In the genomic region with DNA sequence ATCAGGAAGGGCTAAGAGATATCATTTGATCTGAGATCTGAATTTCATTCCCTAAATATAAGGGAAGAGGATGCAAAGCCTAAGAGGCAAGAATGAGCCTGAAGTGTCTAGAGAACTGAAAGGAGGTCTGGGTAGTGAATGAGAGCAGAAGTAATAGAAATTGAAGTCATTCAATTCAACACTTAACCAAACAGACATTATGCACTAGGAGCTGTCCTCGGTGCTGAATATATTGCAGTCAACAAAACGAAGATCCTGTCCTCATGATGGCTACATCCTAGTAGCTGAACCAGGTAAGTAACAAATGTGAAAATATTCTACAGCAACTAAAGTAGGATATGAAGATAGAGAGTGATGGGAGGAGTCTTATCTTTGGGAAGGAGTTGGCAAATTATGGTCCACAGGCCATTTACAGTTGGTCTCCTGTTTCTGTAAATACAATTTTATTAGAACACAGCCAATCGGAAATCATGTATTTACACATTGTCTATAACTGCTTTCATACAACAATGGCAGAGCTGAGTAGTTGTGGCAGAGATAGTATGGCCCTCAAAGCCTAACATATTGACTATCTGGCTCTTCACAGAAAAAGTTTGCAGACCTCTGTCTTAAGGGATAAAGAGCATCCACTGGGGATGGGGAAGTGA, we compare ENCODE assay signal across 1 cellular context.
TF ChIP-seq lines count a peak whose summit lies in the region.

No MANE protein-coding gene starts in this region.

TF ChIP-seq in GM12878, 131 proteins besides CTCF, POLR2A, EP300 and RAD21 (continued from another document):
- TF ChIP-seq, protein P1, sequence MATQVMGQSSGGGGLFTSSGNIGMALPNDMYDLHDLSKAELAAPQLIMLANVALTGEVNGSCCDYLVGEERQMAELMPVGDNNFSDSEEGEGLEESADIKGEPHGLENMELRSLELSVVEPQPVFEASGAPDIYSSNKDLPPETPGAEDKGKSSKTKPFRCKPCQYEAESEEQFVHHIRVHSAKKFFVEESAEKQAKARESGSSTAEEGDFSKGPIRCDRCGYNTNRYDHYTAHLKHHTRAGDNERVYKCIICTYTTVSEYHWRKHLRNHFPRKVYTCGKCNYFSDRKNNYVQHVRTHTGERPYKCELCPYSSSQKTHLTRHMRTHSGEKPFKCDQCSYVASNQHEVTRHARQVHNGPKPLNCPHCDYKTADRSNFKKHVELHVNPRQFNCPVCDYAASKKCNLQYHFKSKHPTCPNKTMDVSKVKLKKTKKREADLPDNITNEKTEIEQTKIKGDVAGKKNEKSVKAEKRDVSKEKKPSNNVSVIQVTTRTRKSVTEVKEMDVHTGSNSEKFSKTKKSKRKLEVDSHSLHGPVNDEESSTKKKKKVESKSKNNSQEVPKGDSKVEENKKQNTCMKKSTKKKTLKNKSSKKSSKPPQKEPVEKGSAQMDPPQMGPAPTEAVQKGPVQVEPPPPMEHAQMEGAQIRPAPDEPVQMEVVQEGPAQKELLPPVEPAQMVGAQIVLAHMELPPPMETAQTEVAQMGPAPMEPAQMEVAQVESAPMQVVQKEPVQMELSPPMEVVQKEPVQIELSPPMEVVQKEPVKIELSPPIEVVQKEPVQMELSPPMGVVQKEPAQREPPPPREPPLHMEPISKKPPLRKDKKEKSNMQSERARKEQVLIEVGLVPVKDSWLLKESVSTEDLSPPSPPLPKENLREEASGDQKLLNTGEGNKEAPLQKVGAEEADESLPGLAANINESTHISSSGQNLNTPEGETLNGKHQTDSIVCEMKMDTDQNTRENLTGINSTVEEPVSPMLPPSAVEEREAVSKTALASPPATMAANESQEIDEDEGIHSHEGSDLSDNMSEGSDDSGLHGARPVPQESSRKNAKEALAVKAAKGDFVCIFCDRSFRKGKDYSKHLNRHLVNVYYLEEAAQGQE (IDR thresholded peaks at IDR 0.05; ENCODE audit: low read depth, low read length), result peak; percentile 93
- TF ChIP-seq POLR2AphosphoS2 (IDR thresholded peaks at IDR 0.05; ENCODE audit: low read depth, low read length), result no peak
